ENCODE assay signal across 9 cellular contexts in genomic region chr5:149035282-149035882, GRCh38. TPM values are rescaled to one million over a fixed set of nuclear protein-coding genes. Genes with fewer than 3 reads are reported as not detected.
A peak's percentile ranks its signal among the peaks of the same experiment; 100 is the strongest.
DNase-seq lines count a peak whose midpoint lies in the region; ATAC-seq and TF ChIP-seq lines count a peak whose summit lies in the region.
"Had no signal": no experiment of that assay in that cellular context is flagged by ENCODE, and none has a peak within 500 bp of the region (broad histone marks: within the 10 kb centered on the region; RNA-seq: fewer than 3 reads in every experiment).

No MANE protein-coding gene starts in this region.

- ATAC-seq in heart right ventricle: peak; percentile 83 to 94 (median 91)
- ATAC-seq in HG02840 (IDR thresholded peaks at IDR 0.05; ENCODE audit: low FRiP score, unreplicated experiment): no peak

- peaks cover 0 to 53% (median 25%) of the 10 kb centered on the region in 9 donors for H3K4me1 ChIP-seq in heart right ventricle

- WGBS in heart right ventricle, 2 donors: 27 to 29% methylated on average over 9 of the region's 9 CpGs

- H3K36me3 ChIP-seq in heart right ventricle: peaks cover 0 to 12% (median 0%) of the 10 kb centered on the region in 9 donors

- DNase-seq in HFF-Myc (ENCODE audit: extremely low read depth, low read depth): peak; percentile 63
- DNase-seq in NCI-H1092 (lab: John Stamatoyannopoulos, UW): peak; percentile 51
- peak; percentile 39 for DNase-seq in T follicular helper cell (ENCODE audit: low read depth)
- DNase-seq in activated naive CD8-positive, alpha-beta T cell treated with anti-CD3 and anti-CD28 coated beads, Interleukin-2, amount 50 U/mL, for 16 hours (ENCODE audit: low read depth, low spot score): peak; percentile 35
- DNase-seq in heart right ventricle: peak; percentile 70 to 81
- DNase-seq in retina: peak; percentile 76

- no peaks in the 10 kb centered on the region for H3K9me3 ChIP-seq in heart right ventricle

- H3K27ac ChIP-seq in heart right ventricle: no peak overlapping the region
- H3K27ac ChIP-seq: skin epidermis had no signal

- intact Hi-C loops in heart right ventricle (cut with DNase I): loop anchor here in 9 of 10 donors (1.0 to 10.0 kb wide), 13 partner anchors 77 to 861 kb away; no protein-coding TSS in a partner anchor

- H3K27me3 ChIP-seq in heart right ventricle: no peaks in the 10 kb centered on the region

- no peak overlapping the region for H3K4me3 ChIP-seq in HFF-Myc (replicated peaks; ENCODE audit: low read depth, low read length)
- H3K4me3 ChIP-seq in heart right ventricle: no peak overlapping the region
- H3K4me3 ChIP-seq: skin epidermis had no signal

- TF ChIP-seq CTCF in GM12872 (IDR thresholded peaks at IDR 0.05; ENCODE audit: insufficient read depth, low read depth, low read length): peak; percentile 90
- peak; percentile 93 for TF ChIP-seq CTCF in HFF-Myc (IDR thresholded peaks at IDR 0.05; ENCODE audit: low read depth, low read length, missing control alignments)
- peak; percentile 64 to 95 (median 90) for TF ChIP-seq CTCF in heart right ventricle (IDR thresholded peaks at IDR 0.05)

RNA-seq across cellular contexts. Expression of gene SH3TC2, which starts 27.5 kb away (rescaled TPM):
- total RNA-seq in heart right ventricle: 10 to 100 TPM in 2 of 10 donors, 1 to 10 TPM in 7, under 1 TPM in 1; 0.97 to 13.1 (median 7.4) TPM
- 1 to 10 TPM in 1 of 2 donors, under 1 TPM in 1; 0.91 to 2.9 TPM for polyA plus RNA-seq in heart right ventricle
